In genomic region chr20:8421981-8422380, GRCh38 we compare ENCODE assay signal across 32 cellular contexts.
DNase-seq lines count a peak whose midpoint lies in the region; ATAC-seq, FAIRE-seq and TF ChIP-seq lines count a peak whose summit lies in the region.
"Had no signal": no experiment of that assay in that cellular context is flagged by ENCODE, and none has a peak within 500 bp of the region (broad histone marks: within the 10 kb centered on the region; RNA-seq: fewer than 3 reads in every experiment).

No MANE protein-coding gene starts in this region.

- DNase-seq in HepG2 (ENCODE audit: low spot score) (no peak), right lobe of liver (no peak), NCI-H2171 treated with DMSO at 0.1 percent for 48 hours (lab: John Stamatoyannopoulos, UW) (peak; percentile 83), amniotic epithelial cell (ENCODE audit: low read depth) (peak; percentile 83), immature natural killer cell (no peak), head of caudate nucleus (no peak)
- DNase-seq in activated CD4-positive, alpha-beta T cell treated with anti-CD3 and anti-CD28 coated beads, Interleukin-2, amount 50 U/mL, for 48 hours = no peak
- DNase-seq: 8988T; activated CD4-positive, alpha-beta T cell treated with anti-CD3 and anti-CD28 coated beads for 4 hours; activated CD8-positive, alpha-beta memory T cell treated with anti-CD3 and anti-CD28 coated beads for 24 hours; activated naive CD4-positive, alpha-beta T cell treated with anti-CD3 and anti-CD28 coated beads, Interleukin-2, amount 50 U/mL, for 16 hours; activated T-cell treated with anti-CD3 and anti-CD28 coated beads for 4 hours; AML-193; CD8-positive, alpha-beta T cell; left colon; mammary epithelial cell; MG63; mucosa of descending colon; NCI-H1105; NCI-H1930; NCI-H345; nephron progenitor cell; Peyer's patch; SHP77 treated with DMSO at 0.1 percent for 48 hours; stimulated activated naive B cell treated with anti-CD40 and anti-IgM and Interleukin-4, amounts not matched to agents 10 μg/mL and 1 μg/mL and 100 μg/mL, for 72 hours; substantia nigra; T1000; WERI-Rb-1 had no signal

- no peak overlapping the region for H2AFZ ChIP-seq in HepG2 (ENCODE audit: low read length)

- FAIRE-seq in HepG2 (lab: Jason Lieb, UNC) = no peak
- FAIRE-seq: bronchial epithelial cell had no signal

- no peaks in the 10 kb centered on the region; a peak in 1 of 5 replicates for H3K36me3 ChIP-seq in HepG2 (replicated peaks in 1 of 2; ENCODE audit: control insufficient read depth in 1 of 2, insufficient read depth in 2 of 2, low read length in 2 of 2)
- H3K36me3 ChIP-seq in right lobe of liver = no peaks in the 10 kb centered on the region
- H3K36me3 ChIP-seq: MG63, Peyer's patch, WERI-Rb-1 had no signal

- H3K27ac ChIP-seq in HepG2 (ENCODE audit: extremely low read length, insufficient read depth, low read length) (no peak overlapping the region), right lobe of liver (no peak overlapping the region)
- H3K27ac ChIP-seq: KMS-11, Peyer's patch, WERI-Rb-1 had no signal

- no peaks in the 10 kb centered on the region for H3K4me1 ChIP-seq in HepG2 (ENCODE audit: insufficient read depth, low read length)
- no peaks in the 10 kb centered on the region for H3K4me1 ChIP-seq in right lobe of liver
- H3K4me1 ChIP-seq: Peyer's patch had no signal

- peaks cover 5 to 16% of the 10 kb centered on the region in 2 donors for H3K4me1 Mint-ChIP-seq in immature natural killer cell
- H3K4me1 Mint-ChIP-seq: stimulated activated naive B cell treated with anti-CD40 and anti-IgM and Interleukin-4, amounts not matched to agents 10 μg/mL and 1 μg/mL and 100 μg/mL, for 72 hours had no signal

- H3K27ac Mint-ChIP-seq in immature natural killer cell = no peak overlapping the region
- H3K27ac Mint-ChIP-seq: activated T-helper 2 cell treated with anti-CD3 and anti-CD28 coated beads, Interferon-gamma antibody, Interleukin-2, Interleukin-4, amounts not matched to agents 10 μg/mL and 5 μg/mL and 100 μg/mL, durations not matched to agents 14 hours and 24 hours and 36 hours; CD8-positive, alpha-beta T cell; nephron progenitor cell; stimulated activated naive B cell treated with anti-CD40 and anti-IgM and Interleukin-4, amounts not matched to agents 10 μg/mL and 1 μg/mL and 100 μg/mL, for 72 hours had no signal

- intact Hi-C loops in HepG2 (cut with micrococcal nuclease; ENCODE audit: unreplicated experiment) = no loop called here
- intact Hi-C loops in right lobe of liver (cut with DNase I) = no loop called here
- intact Hi-C loops in head of caudate nucleus (cut with DNase I) = no loop called here

- peaks cover 0 to 8% (median 0%) of the 10 kb centered on the region in 3 donors for H3K27me3 Mint-ChIP-seq in immature natural killer cell (ENCODE audit: low read depth in 3 of 3)
- H3K27me3 Mint-ChIP-seq: stimulated activated naive B cell treated with anti-CD40 and anti-IgM and Interleukin-4, amounts not matched to agents 10 μg/mL and 1 μg/mL and 100 μg/mL, for 72 hours had no signal

- TF ChIP-seq POLR2A in HepG2 (IDR thresholded peaks at IDR 0.05; ENCODE audit: insufficient read depth in 1 of 2, low read depth in 2 of 2, low read length in 2 of 2) = no peak
- TF ChIP-seq POLR2A in right lobe of liver (IDR thresholded peaks at IDR 0.05) = no peak

- H3K9me3 Mint-ChIP-seq in immature natural killer cell = no peaks in the 10 kb centered on the region
- H3K9me3 Mint-ChIP-seq: activated T-helper 2 cell treated with anti-CD3 and anti-CD28 coated beads, Interferon-gamma antibody, Interleukin-2, Interleukin-4, amounts not matched to agents 10 μg/mL and 5 μg/mL and 100 μg/mL, durations not matched to agents 14 hours and 24 hours and 36 hours; CD8-positive, alpha-beta T cell; nephron progenitor cell; stimulated activated naive B cell treated with anti-CD40 and anti-IgM and Interleukin-4, amounts not matched to agents 10 μg/mL and 1 μg/mL and 100 μg/mL, for 72 hours had no signal

- H4K20me1 ChIP-seq in HepG2 (ENCODE audit: insufficient read depth, low read length) = no peaks in the 10 kb centered on the region

- in situ Hi-C loops in HepG2 (cut with HindIII; ENCODE audit: extremely low pct_ligation_motif_present, low pct_unique_long_range_greater_than_20kb) = no loop called here

- WGBS in HepG2 (ENCODE audit: low lambda C conversion rate) = 99% methylated on average over 2 of the region's 2 CpGs
- WGBS in right lobe of liver (ENCODE audit: insufficient coverage, low coverage, low lambda C conversion rate, missing lambda C conversion rate) = 90% methylated on average over 2 of the region's 2 CpGs

- no peak overlapping the region for H3K4me2 ChIP-seq in HepG2 (ENCODE audit: low read depth, low read length)
- H3K4me2 ChIP-seq: KMS-11 had no signal

- POLR2A ChIA-PET in HepG2 (lab: Yijun Ruan, JAX) = no interaction called here

- no peak for TF ChIP-seq CTCF in HepG2 (CRISPR knock-in tag; IDR thresholded peaks at IDR 0.05)
- no peak for TF ChIP-seq CTCF in right lobe of liver (IDR thresholded peaks at IDR 0.05)

- no peak overlapping the region for H3K9ac ChIP-seq in HepG2 (ENCODE audit: insufficient read depth, low read depth, low read length)
- H3K9ac ChIP-seq: KMS-11 had no signal

- TF ChIP-seq EP300 in HepG2 (IDR thresholded peaks at IDR 0.05; ENCODE audit: low read depth in 2 of 2, low read length in 2 of 2) (no peak), HepG2 (CRISPR knock-in tag; IDR thresholded peaks at IDR 0.05; ENCODE audit: borderline replicate concordance) (no peak)

- H3K36me3 Mint-ChIP-seq in immature natural killer cell = no peaks in the 10 kb centered on the region
- H3K36me3 Mint-ChIP-seq: CD8-positive, alpha-beta T cell had no signal

- H3K79me2 ChIP-seq in HepG2 (ENCODE audit: insufficient read depth, low read length) = no peaks in the 10 kb centered on the region

- H3K27me3 ChIP-seq in HepG2 (ENCODE audit: control insufficient read depth in 1 of 2, insufficient read depth in 2 of 2, low read length in 2 of 2) (no peaks in the 10 kb centered on the region), right lobe of liver (no peaks in the 10 kb centered on the region)
- H3K27me3 ChIP-seq: MG63, Peyer's patch had no signal

- ATAC-seq in HepG2 (no peak), right lobe of liver (no peak), HG03521 (IDR thresholded peaks at IDR 0.05; ENCODE audit: unreplicated experiment) (no peak)
- ATAC-seq: CD8-positive, alpha-beta T cell; left colon; mucosa of descending colon; stimulated activated naive B cell treated with anti-CD40 and anti-IgM and Interleukin-4, amounts not matched to agents 10 μg/mL and 1 μg/mL and 100 μg/mL, for 72 hours had no signal

- H3K4me3 ChIP-seq in HepG2 (replicated peaks in 1 of 3; ENCODE audit: insufficient read depth in 1 of 3, low read depth in 2 of 3, low read length in 3 of 3) (no peak overlapping the region), right lobe of liver (no peak overlapping the region)
- H3K4me3 ChIP-seq: MG63, mucosa of descending colon, Peyer's patch had no signal

- no peaks in the 10 kb centered on the region for H3K9me3 ChIP-seq in HepG2 (ENCODE audit: low read length)
- no peaks in the 10 kb centered on the region for H3K9me3 ChIP-seq in right lobe of liver
- H3K9me3 ChIP-seq: MG63, mucosa of descending colon, Peyer's patch had no signal

- H3K4me3 Mint-ChIP-seq in immature natural killer cell = no peak overlapping the region
- H3K4me3 Mint-ChIP-seq: CD8-positive, alpha-beta T cell; nephron progenitor cell; stimulated activated naive B cell treated with anti-CD40 and anti-IgM and Interleukin-4, amounts not matched to agents 10 μg/mL and 1 μg/mL and 100 μg/mL, for 72 hours had no signal

- TF ChIP-seq RAD21 in HepG2 (CRISPR knock-in tag; IDR thresholded peaks at IDR 0.05) = no peak

- CTCF ChIA-PET in HepG2 (lab: Yijun Ruan, JAX; ENCODE audit: low intra/inter-chr PET ratio, low total read pairs) = no interaction called here

- no TSS peak for BruUV-seq in HepG2 (replicated peaks; lab: Mats Ljungman, UMichigan)

TF ChIP-seq in HepG2, 621 proteins besides CTCF, POLR2A, EP300 and RAD21:
- TF ChIP-seq RBM22 (optimal IDR thresholded peaks at IDR 0.05; ENCODE audit: low read length) (peak; percentile 13), ZNF350 (CRISPR knock-in tag; IDR thresholded peaks at IDR 0.05; ENCODE audit: borderline replicate concordance, low read depth) (no peak)

Comparison
In these comparisons a context has a peak if more than half of its experiments do, and no peak if none do; other contexts are left out.
1. DNase-seq: peak in NCI-H2171 treated with DMSO at 0.1 percent for 48 hours (single experiment) and amniotic epithelial cell (single experiment); none in HepG2 (single experiment), right lobe of liver (0 of 3), activated CD4-positive, alpha-beta T cell treated with anti-CD3 and anti-CD28 coated beads, Interleukin-2, amount 50 U/mL, for 48 hours (0 of 2), immature natural killer cell (0 of 3) and head of caudate nucleus (0 of 42).